ENCODE assay signal across 26 cellular contexts in the genomic region with DNA sequence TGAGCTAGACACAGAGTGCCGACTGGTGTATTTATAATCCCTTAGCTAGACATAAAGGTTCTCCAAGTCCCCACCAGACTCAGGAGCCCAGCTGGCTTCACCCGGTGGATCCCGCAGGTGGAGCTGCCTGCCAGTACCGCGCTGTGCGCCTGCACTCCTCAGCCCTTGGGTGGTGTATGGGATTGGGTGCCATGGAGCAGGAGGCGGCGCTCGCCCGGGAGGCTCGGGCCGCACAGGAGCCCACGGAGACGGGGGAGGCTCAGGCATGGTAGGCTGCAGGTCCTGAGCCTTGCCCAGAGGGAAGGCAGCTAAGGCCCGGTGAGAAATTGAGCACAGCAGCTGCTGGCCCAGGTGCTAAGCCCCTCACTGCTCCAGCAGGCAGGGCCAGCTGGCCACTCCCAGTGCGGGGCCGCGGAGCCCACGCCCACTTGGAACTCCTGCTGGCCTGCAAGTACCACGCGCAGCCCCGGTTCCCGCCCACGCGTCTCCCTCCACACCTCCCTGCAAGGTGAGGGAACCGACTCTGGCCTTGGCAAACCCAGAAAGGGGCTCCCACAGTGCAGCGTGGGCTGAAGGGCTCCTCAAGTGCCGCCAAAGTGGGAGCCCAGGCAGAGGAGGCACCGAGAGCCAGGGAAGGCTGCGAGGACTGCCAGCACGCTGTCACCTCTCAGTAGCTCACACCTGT.
"Had no signal": no experiment of that assay in that cellular context is flagged by ENCODE, and none has a peak within 500 bp of the region (broad histone marks: within the 10 kb centered on the region; RNA-seq: fewer than 3 reads in every experiment).

No MANE protein-coding gene starts in this region.

- H3K9me3 ChIP-seq: colonic mucosa, gastrocnemius medialis had no signal

- DNase-seq: colonic mucosa; cortex of kidney; effector CD8-positive, alpha-beta T cell; effector memory CD8-positive, alpha-beta T cell; endodermal cell; erythroblast; esophagus squamous epithelium; foreskin fibroblast; foreskin melanocyte; gastrocnemius medialis; glutamatergic neuron; head of caudate nucleus; heart right ventricle; hippocampal formation; left cardiac atrium; left lung; left ventricle myocardium superior; mammary epithelial cell; mucosa of descending colon; naive B cell had no signal

- H3K4me1 Mint-ChIP-seq: memory B cell had no signal

- H3K36me3 Mint-ChIP-seq: memory B cell had no signal

- H3K4me3 Mint-ChIP-seq: dendritic cell treated with granulocyte-macrophage colony-stimulating factor and Interleukin-4, amounts not matched to agents 40 ng/mL and 50 ng/mL, for 4 days; effector memory CD8-positive, alpha-beta T cell; endodermal cell; memory B cell; mesothelial cell of epicardium; naive B cell had no signal

- H3K27ac ChIP-seq: colonic mucosa, epithelial cell of prostate, esophagus squamous epithelium, gastrocnemius medialis, heart right ventricle, left lung had no signal

- H3K4me3 ChIP-seq: colonic mucosa, esophagus squamous epithelium, gastrocnemius medialis, heart right ventricle, left lung, lung, mucosa of descending colon had no signal

- H3K4me1 ChIP-seq: colonic mucosa, esophagus squamous epithelium, gastrocnemius medialis, heart right ventricle, left lung had no signal

- H3K27me3 ChIP-seq: colonic mucosa, esophagus squamous epithelium, gastrocnemius medialis, left lung had no signal

- ATAC-seq: effector memory CD8-positive, alpha-beta T cell; esophagus mucosa; gastrocnemius medialis; heart right ventricle; left cardiac atrium; left lung; left ventricle myocardium superior; mucosa of descending colon had no signal

- H3K36me3 ChIP-seq: colonic mucosa, esophagus squamous epithelium, gastrocnemius medialis, heart right ventricle, left lung had no signal

- H3K27ac Mint-ChIP-seq: dendritic cell treated with granulocyte-macrophage colony-stimulating factor and Interleukin-4, amounts not matched to agents 40 ng/mL and 50 ng/mL, for 4 days; effector memory CD8-positive, alpha-beta T cell; endodermal cell; memory B cell; mesothelial cell of epicardium; naive B cell had no signal

- H3K27me3 Mint-ChIP-seq: dendritic cell treated with granulocyte-macrophage colony-stimulating factor and Interleukin-4, amounts not matched to agents 40 ng/mL and 50 ng/mL, for 4 days had no signal
